In genomic region chr4:68466185-68466584, GRCh38 we compare ENCODE assay signal across 18 cellular contexts. TPM values are rescaled to one million over a fixed set of nuclear protein-coding genes. Genes with fewer than 3 reads are reported as not detected.
DNase-seq lines count a peak whose midpoint lies in the region; ATAC-seq, FAIRE-seq and TF ChIP-seq lines count a peak whose summit lies in the region.
"Had no signal": no experiment of that assay in that cellular context is flagged by ENCODE, and none has a peak within 500 bp of the region (broad histone marks: within the 10 kb centered on the region; RNA-seq: fewer than 3 reads in every experiment).

No MANE protein-coding gene starts in this region.

- H4K20me1 ChIP-seq in IMR-90 (ENCODE audit: insufficient read depth, low read length): no peaks in the 10 kb centered on the region

- no peak overlapping the region for H3K56ac ChIP-seq in IMR-90 (ENCODE audit: extremely low read depth, insufficient read depth, low read length)

- H3K79me1 ChIP-seq in IMR-90 (ENCODE audit: low read depth in 1 of 2, low read length in 2 of 2): no peaks in the 10 kb centered on the region
- no peaks in the 10 kb centered on the region for H3K79me1 ChIP-seq in mesenchymal stem cell (replicated peaks; ENCODE audit: low read length, poor library complexity, severe bottlenecking)

- H2BK12ac ChIP-seq in mesenchymal stem cell (ENCODE audit: low read length in 2 of 2): no peak overlapping the region

- CTCF ChIA-PET in BJ (lab: Yijun Ruan, JAX): no interaction called here
- CTCF ChIA-PET in IMR-90 (lab: Yijun Ruan, JAX): interaction anchor here (0.7 kb wide), 1 partner anchor 13 kb away, joined by 3 read pairs; no protein-coding TSS in a partner anchor

- no peak overlapping the region for H3K27ac ChIP-seq in IMR-90 (ENCODE audit: insufficient read depth, low read length)
- peak overlapping the region; percentile 91 for H3K27ac ChIP-seq in mesenchymal stem cell (ENCODE audit: low read length, poor library complexity, severe bottlenecking)
- H3K27ac ChIP-seq in adrenal gland: no peak overlapping the region
- H3K27ac ChIP-seq: prostate gland had no signal

- H3K9me3 ChIP-seq in IMR-90 (ENCODE audit: control insufficient read depth, insufficient read depth, low read length) (no peaks in the 10 kb centered on the region), mesenchymal stem cell (ENCODE audit: control insufficient read depth, low read length) (peaks cover 7% of the 10 kb centered on the region), adrenal gland (replicated peaks in 1 of 3) (no peaks in the 10 kb centered on the region)
- H3K9me3 ChIP-seq: prostate gland had no signal

- no peak overlapping the region for H2BK20ac ChIP-seq in IMR-90 (ENCODE audit: low read depth, low read length)

- in situ Hi-C loops in IMR-90 (cut with MboI; ENCODE audit: low sequenced_read_pairs): no loop called here

- H3K9me1 ChIP-seq in IMR-90 (ENCODE audit: insufficient read depth, low read length): no peaks in the 10 kb centered on the region

- H3K27me3 ChIP-seq in BJ (ENCODE audit: control insufficient read depth, insufficient read depth, low read length) (no peaks in the 10 kb centered on the region), IMR-90 (ENCODE audit: control insufficient read depth, insufficient read depth, low read length) (no peaks in the 10 kb centered on the region), bronchial epithelial cell (ENCODE audit: control insufficient read depth, insufficient read depth, low read length) (no peaks in the 10 kb centered on the region), mesenchymal stem cell (ENCODE audit: control insufficient read depth in 1 of 2, insufficient read depth in 1 of 2, low read length in 2 of 2) (no peaks in the 10 kb centered on the region), adrenal gland (no peaks in the 10 kb centered on the region)

- no peak overlapping the region for H4K91ac ChIP-seq in IMR-90 (ENCODE audit: insufficient read depth, low read depth, low read length)
- no peak overlapping the region for H4K91ac ChIP-seq in mesenchymal stem cell (ENCODE audit: low read length)

- intact Hi-C loops in IMR-90 (cut with micrococcal nuclease): no loop called here
- intact Hi-C loops in adrenal gland (cut with DNase I): no loop called here

- H3K4me2 ChIP-seq in IMR-90 (ENCODE audit: low read depth, low read length) (no peak overlapping the region), mesenchymal stem cell (ENCODE audit: low read length, poor library complexity, severe bottlenecking) (no peak overlapping the region)

- dilution Hi-C loops in IMR-90 (cut with HindIII; ENCODE audit: low sequenced_read_pairs, unreplicated experiment): no loop called here

- peak; percentile 90 for ATAC-seq in IMR-90 (ENCODE audit: low read depth)
- no peak for ATAC-seq in HG03045 (IDR thresholded peaks at IDR 0.05; ENCODE audit: unreplicated experiment)
- no peak for ATAC-seq in HG03280 (IDR thresholded peaks at IDR 0.05; ENCODE audit: unreplicated experiment)
- ATAC-seq: Right ventricle myocardium inferior had no signal

- no peak overlapping the region for H2BK15ac ChIP-seq in IMR-90 (ENCODE audit: low read depth, low read length)
- no peak overlapping the region for H2BK15ac ChIP-seq in mesenchymal stem cell (ENCODE audit: low read depth, poor library complexity, severe bottlenecking)

- H3K14ac ChIP-seq in IMR-90 (replicated peaks; ENCODE audit: low read depth, low read length): no peak overlapping the region
- H3K14ac ChIP-seq in mesenchymal stem cell (ENCODE audit: low read length in 2 of 2): no peak overlapping the region

- no peak overlapping the region for H3K23ac ChIP-seq in IMR-90 (ENCODE audit: low read depth, low read length)
- no peak overlapping the region for H3K23ac ChIP-seq in mesenchymal stem cell (ENCODE audit: low read length in 2 of 2)

- H2BK120ac ChIP-seq in IMR-90 (ENCODE audit: low read depth, low read length) (no peak overlapping the region), mesenchymal stem cell (ENCODE audit: low read depth, low read length) (no peak overlapping the region)

- no peak for TF ChIP-seq POLR2A in IMR-90 (IDR thresholded peaks at IDR 0.05; ENCODE audit: low read depth, low read length)
- TF ChIP-seq POLR2A in adrenal gland (IDR thresholded peaks at IDR 0.05): no peak

- POLR2A ChIA-PET in BJ (lab: Charles Lee): no interaction called here
- POLR2A ChIA-PET in IMR-90 (lab: Charles Lee; ENCODE audit: unreplicated experiment): no interaction called here

- TF ChIP-seq RAD21 in IMR-90 (IDR thresholded peaks at IDR 0.05; ENCODE audit: low read length): no peak

- WGBS in IMR-90 (ENCODE audit: extremely low coverage in 2 of 2, insufficient read length in 1 of 2), 2 experiments: no CpG with 5 or more reads among the region's 2 CpGs
- 33% methylated on average over 1 of the region's 2 CpGs for WGBS in mesenchymal stem cell
- WGBS in adrenal gland, 4 donors: 55 to 79% (median 69%) methylated on average over 2 of the region's 2 CpGs

- no peak overlapping the region for H2AK9ac ChIP-seq in IMR-90 (replicated peaks; ENCODE audit: low read depth, low read length, poor library complexity)

- H3K4me3 ChIP-seq in BJ (ENCODE audit: low read depth, low read length) (no peak overlapping the region), IMR-90 (ENCODE audit: insufficient read depth, low read depth, low read length) (no peak overlapping the region), bronchial epithelial cell (ENCODE audit: low read depth, low read length) (no peak overlapping the region), mesenchymal stem cell (ENCODE audit: insufficient read depth in 1 of 2, low read depth in 1 of 2, low read length in 2 of 2) (peak overlapping the region in 1 of 2 experiments; percentile 35), adrenal gland (no peak overlapping the region)
- H3K4me3 ChIP-seq: prostate gland had no signal

- H3K18ac ChIP-seq in IMR-90 (ENCODE audit: low read depth, low read length): no peak overlapping the region
- no peak overlapping the region for H3K18ac ChIP-seq in mesenchymal stem cell (ENCODE audit: low read depth in 1 of 2, low read length in 2 of 2)

- peak; percentile 72 for DNase-seq in BJ (ENCODE audit: low read depth)
- DNase-seq in IMR-90: peak; percentile 68
- DNase-seq in bronchial epithelial cell (ENCODE audit: low read depth): peak; percentile 95
- DNase-seq in mesenchymal stem cell: peak; percentile 85
- no peak for DNase-seq in NCI-H510A (lab: John Stamatoyannopoulos, UW)
- DNase-seq in adrenal gland: no peak
- DNase-seq: activated B cell treated with CpG ODN at 0.5 μM for 24 hours; aorta; NCI-H1436; NCI-H510A treated with DMSO at 0.1 percent for 48 hours; stimulated activated CD4-positive, alpha-beta T cell treated with anti-CD3 and anti-CD28 coated beads, Interleukin-4, amount 100 ng/mL, for 4 hours had no signal

- H2AFZ ChIP-seq in IMR-90 (replicated peaks; ENCODE audit: low read length, poor library complexity): no peak overlapping the region
- no peak overlapping the region for H2AFZ ChIP-seq in mesenchymal stem cell (ENCODE audit: low read depth, low read length)

- H4K5ac ChIP-seq in IMR-90 (ENCODE audit: low read depth, low read length): no peak overlapping the region

- FAIRE-seq in bronchial epithelial cell (lab: Jason Lieb, UNC): peak; percentile 40
- FAIRE-seq: endometrium had no signal

- H3K36me3 ChIP-seq in BJ (ENCODE audit: control insufficient read depth, insufficient read depth, low read length): no peaks in the 10 kb centered on the region
- H3K36me3 ChIP-seq in IMR-90 (ENCODE audit: control insufficient read depth, insufficient read depth, low read length): no peaks in the 10 kb centered on the region
- no peaks in the 10 kb centered on the region for H3K36me3 ChIP-seq in bronchial epithelial cell (ENCODE audit: control insufficient read depth, insufficient read depth, low read length)
- no peaks in the 10 kb centered on the region for H3K36me3 ChIP-seq in mesenchymal stem cell (ENCODE audit: control insufficient read depth in 1 of 2, insufficient read depth in 2 of 2, low read depth in 1 of 2, low read length in 2 of 2)
- H3K36me3 ChIP-seq in adrenal gland (replicated peaks in 1 of 2): no peaks in the 10 kb centered on the region
- H3K36me3 ChIP-seq: prostate gland had no signal

- H4K8ac ChIP-seq in IMR-90 (ENCODE audit: low read depth in 2 of 2, low read length in 2 of 2): no peak overlapping the region
- H4K8ac ChIP-seq in mesenchymal stem cell (ENCODE audit: low read length): no peak overlapping the region

- H2AK5ac ChIP-seq in IMR-90 (ENCODE audit: low read depth, low read length): no peak overlapping the region
- no peak overlapping the region for H2AK5ac ChIP-seq in mesenchymal stem cell (ENCODE audit: low read length, severe bottlenecking)

- TF ChIP-seq CTCF in BJ (IDR thresholded peaks at IDR 0.05; ENCODE audit: insufficient read depth, low read depth, low read length): no peak
- no peak for TF ChIP-seq CTCF in IMR-90 (conservative IDR thresholded peaks at IDR 0.05; ENCODE audit: low read depth, low read length)
- TF ChIP-seq CTCF in bronchial epithelial cell (IDR thresholded peaks at IDR 0.05; ENCODE audit: insufficient read depth, low read length, severe bottlenecking): no peak
- no peak for TF ChIP-seq CTCF in adrenal gland (IDR thresholded peaks at IDR 0.05)

- peaks cover 4% of the 10 kb centered on the region; the same call in 1 of the 2 replicates for H3K4me1 ChIP-seq in IMR-90 (ENCODE audit: control insufficient read depth, insufficient read depth, low read length)
- peaks cover 2% of the 10 kb centered on the region for H3K4me1 ChIP-seq in mesenchymal stem cell (ENCODE audit: control insufficient read depth, insufficient read depth, low read depth, low read length)
- no peaks in the 10 kb centered on the region for H3K4me1 ChIP-seq in adrenal gland (replicated peaks in 1 of 2)
- H3K4me1 ChIP-seq: prostate gland had no signal

- H3K9ac ChIP-seq in IMR-90 (ENCODE audit: low read depth, low read length) (no peak overlapping the region), mesenchymal stem cell (ENCODE audit: low read length) (peak overlapping the region; percentile 49)

- H3K4ac ChIP-seq in IMR-90 (ENCODE audit: low read depth, low read length) (no peak overlapping the region; the same call in 1 of the 2 replicates), mesenchymal stem cell (ENCODE audit: low read depth in 1 of 2, low read length in 2 of 2) (no peak overlapping the region)

- H2BK5ac ChIP-seq in IMR-90 (ENCODE audit: low read depth, low read length, poor library complexity, severe bottlenecking) (no peak overlapping the region), mesenchymal stem cell (ENCODE audit: low read depth, low read length, poor library complexity, severe bottlenecking) (peak overlapping the region; percentile 44)

- no TSS peak for BruUV-seq in IMR-90 (replicated peaks; lab: Mats Ljungman, UMichigan)

RNA-seq across cellular contexts. Expression of gene TMPRSS11E, which starts 18.9 kb away (rescaled TPM):
- not detected in 2 replicates for polyA plus RNA-seq in BJ (2011; rRNA removed)
- polyA minus RNA-seq in BJ (2011; rRNA and poly(A)+ RNA removed): not detected in 2 replicates
- total RNA-seq in IMR-90 (2012; rRNA removed): not detected in 2 replicates
- polyA plus RNA-seq in IMR-90 (2012; rRNA removed): not detected in 2 replicates
- not detected in 2 replicates for polyA plus RNA-seq in IMR-90 (2012; cell fraction: cytosol; rRNA removed)
- not detected in 2 replicates for polyA plus RNA-seq in IMR-90 (2012; cell fraction: nucleus; rRNA removed; ENCODE audit: low replicate concordance)
- 9.2 and 45.2 TPM in 2 replicates for total RNA-seq in bronchial epithelial cell
- polyA plus RNA-seq in mesenchymal stem cell (2013, experiment 1 of 2): not detected
- 0.03 TPM for polyA plus RNA-seq in mesenchymal stem cell (2013, experiment 2 of 2)
- not detected for total RNA-seq in adrenal gland
- polyA plus RNA-seq in adrenal gland: under 1 TPM in 1 of 3 donors, not detected in 2; 0.13 TPM
- total RNA-seq: activated B cell treated with CpG ODN at 0.5 μM for 24 hours, aorta, HT-29, mucosa of gallbladder, Right ventricle myocardium inferior had no signal

Comparison
In these comparisons a context has a peak if more than half of its experiments do, and no peak if none do; other contexts are left out.
1. DNase-seq: peak in BJ (single experiment), IMR-90 (single experiment), bronchial epithelial cell (single experiment) and mesenchymal stem cell (single experiment); none in NCI-H510A (single experiment) and adrenal gland (0 of 7).
2. RNA of gene TMPRSS11E, which starts 18.9 kb away (total RNA-seq): 9.2 to 45.2 TPM in bronchial epithelial cell; not detected in IMR-90 and not detected in adrenal gland; every median in the first group is over 10 times any median in the second.